Comparison of ENCODE assay signal across 8 cellular contexts in genomic region chr16:21611546-21612384, GRCh38. TPM values are rescaled to one million over a fixed set of nuclear protein-coding genes. Genes with fewer than 3 reads are reported as not detected.
A peak's percentile ranks its signal among the peaks of the same experiment; 100 is the strongest.
DNase-seq lines count a peak whose midpoint lies in the region; TF ChIP-seq lines count a peak whose summit lies in the region.

No MANE protein-coding gene starts in this region.

- POLR2A ChIA-PET in activated CD4-positive, alpha-beta memory T cell treated with anti-CD3 and anti-CD28 coated beads for 36 hours (lab: Charles Lee): interaction anchor here (1.0 kb wide), 1 partner anchor 11 kb away, joined by 4 read pairs; no protein-coding TSS in a partner anchor

- H3K4me1 ChIP-seq in left ventricle myocardium inferior (peaks cover 46% of the 10 kb centered on the region), subcutaneous abdominal adipose tissue (ENCODE audit: control insufficient read depth in 5 of 5, insufficient read depth in 5 of 5, low read length in 5 of 5) (peaks cover 2 to 39% (median 35%) of the 10 kb centered on the region in 5 donors)

- no peaks in the 10 kb centered on the region for H3K27me3 Mint-ChIP-seq in activated CD4-positive, alpha-beta memory T cell treated with anti-CD3 and anti-CD28 coated beads for 36 hours

- peak overlapping the region; percentile 26 for H3K27ac Mint-ChIP-seq in activated CD4-positive, alpha-beta memory T cell treated with anti-CD3 and anti-CD28 coated beads for 36 hours

- no peaks in the 10 kb centered on the region for H3K9me3 Mint-ChIP-seq in activated CD4-positive, alpha-beta memory T cell treated with anti-CD3 and anti-CD28 coated beads for 36 hours

- peaks cover 10% of the 10 kb centered on the region for H3K36me3 Mint-ChIP-seq in activated CD4-positive, alpha-beta memory T cell treated with anti-CD3 and anti-CD28 coated beads for 36 hours

- peaks cover 69% of the 10 kb centered on the region for H3K4me1 Mint-ChIP-seq in activated CD4-positive, alpha-beta memory T cell treated with anti-CD3 and anti-CD28 coated beads for 36 hours (ENCODE audit: low read depth)

- H3K36me3 ChIP-seq in left ventricle myocardium inferior (peaks cover 7% of the 10 kb centered on the region), subcutaneous abdominal adipose tissue (ENCODE audit: control insufficient read depth in 5 of 5, insufficient read depth in 5 of 5, low read length in 5 of 5) (no peaks in the 10 kb centered on the region), brain microvascular endothelial cell (replicated peaks) (no peaks in the 10 kb centered on the region)

- H3K9ac ChIP-seq in subcutaneous abdominal adipose tissue (ENCODE audit: low read length in 5 of 5): peak overlapping the region in 2 of 5 donors; percentile 3 to 27

- no peaks in the 10 kb centered on the region for H3K27me3 ChIP-seq in left ventricle myocardium inferior (ENCODE audit: low read depth)
- no peaks in the 10 kb centered on the region for H3K27me3 ChIP-seq in subcutaneous abdominal adipose tissue (ENCODE audit: control insufficient read depth in 5 of 5, insufficient read depth in 4 of 5, low read length in 5 of 5)
- no peaks in the 10 kb centered on the region for H3K27me3 ChIP-seq in brain microvascular endothelial cell (replicated peaks)

- no peak for TF ChIP-seq CTCF in left ventricle myocardium inferior (IDR thresholded peaks at IDR 0.05; ENCODE audit: borderline replicate concordance)
- TF ChIP-seq CTCF in brain microvascular endothelial cell (IDR thresholded peaks at IDR 0.05; ENCODE audit: low read depth, low read length, missing control alignments): no peak

- intact Hi-C loops in activated CD4-positive, alpha-beta memory T cell treated with anti-CD3 and anti-CD28 coated beads for 36 hours (cut with micrococcal nuclease): no loop called here
- intact Hi-C loops in left ventricle myocardium inferior (cut with micrococcal nuclease): no loop called here

- in situ Hi-C loops in brain microvascular endothelial cell (cut with HindIII; ENCODE audit: low pct_ligation_motif_present, low sequenced_read_pairs): no loop called here

- DNase-seq in activated CD4-positive, alpha-beta T cell treated with anti-CD3 and anti-CD28 coated beads for 4 hours: peak; percentile 10 to 26
- DNase-seq in activated CD4-positive, alpha-beta T cell treated with anti-CD3 and anti-CD28 coated beads, Interleukin-2, amount 50 U/mL, for 48 hours: no peak
- peak; percentile 32 for DNase-seq in activated CD4-positive, alpha-beta memory T cell treated with anti-CD3 and anti-CD28 coated beads for 36 hours
- no peak for DNase-seq in left ventricle myocardium inferior
- DNase-seq in brain microvascular endothelial cell: no peak
- no peak for DNase-seq in NCI-H526 treated with DMSO at 0.1 percent for 48 hours (lab: John Stamatoyannopoulos, UW)
- no peak for DNase-seq in AG08395 (ENCODE audit: low spot score)

- CTCF ChIA-PET in activated CD4-positive, alpha-beta memory T cell treated with anti-CD3 and anti-CD28 coated beads for 36 hours (lab: Charles Lee): interaction anchor here (0.6 to 1.0 kb wide), 2 partner anchors 24 to 45 kb away, joined by 3 read pairs; no protein-coding TSS in a partner anchor

- H3K4me3 ChIP-seq in left ventricle myocardium inferior (no peak overlapping the region), subcutaneous abdominal adipose tissue (ENCODE audit: low read depth in 1 of 5, low read length in 5 of 5) (no peak overlapping the region), brain microvascular endothelial cell (ENCODE audit: low read depth, low read length) (no peak overlapping the region)

- no peak overlapping the region for H3K4me3 Mint-ChIP-seq in activated CD4-positive, alpha-beta memory T cell treated with anti-CD3 and anti-CD28 coated beads for 36 hours

- no peaks in the 10 kb centered on the region for H3K9me3 ChIP-seq in left ventricle myocardium inferior (replicated peaks)
- H3K9me3 ChIP-seq in subcutaneous abdominal adipose tissue (ENCODE audit: control insufficient read depth in 5 of 5, low read length in 5 of 5): no peaks in the 10 kb centered on the region

- H3K27ac ChIP-seq in left ventricle myocardium inferior (replicated peaks) (peak overlapping the region; percentile 10), subcutaneous abdominal adipose tissue (ENCODE audit: low read depth, low read length) (peak overlapping the region; percentile 53), brain microvascular endothelial cell (no peak overlapping the region)

RNA-seq across cellular contexts. Expression of gene METTL9, which starts 12.4 kb away (rescaled TPM):
- total RNA-seq in activated CD4-positive, alpha-beta memory T cell treated with anti-CD3 and anti-CD28 coated beads for 36 hours: 100 to 1,000 TPM; 100 to 104 TPM
- total RNA-seq in left ventricle myocardium inferior: 47.8 TPM

RNA-seq across cellular contexts. Expression of gene IGSF6, which starts 40.6 kb away (rescaled TPM):
- total RNA-seq in activated CD4-positive, alpha-beta memory T cell treated with anti-CD3 and anti-CD28 coated beads for 36 hours: under 1 TPM; 0.12 to 0.14 TPM
- total RNA-seq in left ventricle myocardium inferior: 3.6 TPM

RNA-seq across cellular contexts. Expression of gene OTOA, which starts 52.0 kb away (rescaled TPM):
- not detected for total RNA-seq in activated CD4-positive, alpha-beta memory T cell treated with anti-CD3 and anti-CD28 coated beads for 36 hours
- total RNA-seq in left ventricle myocardium inferior: 0.11 TPM

Comparison
In these comparisons a context has a peak if more than half of its experiments do, and no peak if none do; other contexts are left out.
1. DNase-seq: peak in activated CD4-positive, alpha-beta T cell treated with anti-CD3 and anti-CD28 coated beads for 4 hours (2 of 2) and activated CD4-positive, alpha-beta memory T cell treated with anti-CD3 and anti-CD28 coated beads for 36 hours (single experiment); none in activated CD4-positive, alpha-beta T cell treated with anti-CD3 and anti-CD28 coated beads, Interleukin-2, amount 50 U/mL, for 48 hours (0 of 2), left ventricle myocardium inferior (single experiment), brain microvascular endothelial cell (single experiment), NCI-H526 treated with DMSO at 0.1 percent for 48 hours (single experiment) and AG08395 (single experiment).